ENCODE assay signal across 1 cellular context in the genomic region with DNA sequence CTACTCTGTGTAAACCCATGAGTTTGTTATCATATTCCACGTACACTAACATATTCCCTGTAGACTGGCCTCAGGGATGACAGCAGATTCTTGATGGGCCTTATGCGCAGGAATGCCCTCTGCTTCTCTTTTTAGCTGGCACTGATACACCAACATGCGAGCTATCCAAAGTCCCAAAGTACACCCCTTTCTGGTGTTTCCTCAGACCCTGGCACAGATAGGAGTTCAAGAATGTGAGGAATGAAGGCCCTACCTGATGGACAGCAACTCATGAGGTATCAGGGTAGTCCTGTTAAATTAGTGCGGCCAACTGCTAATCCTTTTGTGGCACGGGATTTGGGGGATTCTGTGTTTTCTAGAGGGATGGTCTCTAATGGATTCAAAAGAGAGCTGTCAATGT.
TF ChIP-seq lines count a peak whose summit lies in the region.

No MANE protein-coding gene starts in this region.

TF ChIP-seq in liver, 16 proteins besides CTCF, POLR2A, EP300 and RAD21 (continued from another document):
- TF ChIP-seq, protein P1, sequence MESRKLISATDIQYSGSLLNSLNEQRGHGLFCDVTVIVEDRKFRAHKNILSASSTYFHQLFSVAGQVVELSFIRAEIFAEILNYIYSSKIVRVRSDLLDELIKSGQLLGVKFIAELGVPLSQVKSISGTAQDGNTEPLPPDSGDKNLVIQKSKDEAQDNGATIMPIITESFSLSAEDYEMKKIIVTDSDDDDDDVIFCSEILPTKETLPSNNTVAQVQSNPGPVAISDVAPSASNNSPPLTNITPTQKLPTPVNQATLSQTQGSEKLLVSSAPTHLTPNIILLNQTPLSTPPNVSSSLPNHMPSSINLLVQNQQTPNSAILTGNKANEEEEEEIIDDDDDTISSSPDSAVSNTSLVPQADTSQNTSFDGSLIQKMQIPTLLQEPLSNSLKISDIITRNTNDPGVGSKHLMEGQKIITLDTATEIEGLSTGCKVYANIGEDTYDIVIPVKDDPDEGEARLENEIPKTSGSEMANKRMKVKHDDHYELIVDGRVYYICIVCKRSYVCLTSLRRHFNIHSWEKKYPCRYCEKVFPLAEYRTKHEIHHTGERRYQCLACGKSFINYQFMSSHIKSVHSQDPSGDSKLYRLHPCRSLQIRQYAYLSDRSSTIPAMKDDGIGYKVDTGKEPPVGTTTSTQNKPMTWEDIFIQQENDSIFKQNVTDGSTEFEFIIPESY (IDR thresholded peaks at IDR 0.05) = no peak
- TF ChIP-seq, protein P2, sequence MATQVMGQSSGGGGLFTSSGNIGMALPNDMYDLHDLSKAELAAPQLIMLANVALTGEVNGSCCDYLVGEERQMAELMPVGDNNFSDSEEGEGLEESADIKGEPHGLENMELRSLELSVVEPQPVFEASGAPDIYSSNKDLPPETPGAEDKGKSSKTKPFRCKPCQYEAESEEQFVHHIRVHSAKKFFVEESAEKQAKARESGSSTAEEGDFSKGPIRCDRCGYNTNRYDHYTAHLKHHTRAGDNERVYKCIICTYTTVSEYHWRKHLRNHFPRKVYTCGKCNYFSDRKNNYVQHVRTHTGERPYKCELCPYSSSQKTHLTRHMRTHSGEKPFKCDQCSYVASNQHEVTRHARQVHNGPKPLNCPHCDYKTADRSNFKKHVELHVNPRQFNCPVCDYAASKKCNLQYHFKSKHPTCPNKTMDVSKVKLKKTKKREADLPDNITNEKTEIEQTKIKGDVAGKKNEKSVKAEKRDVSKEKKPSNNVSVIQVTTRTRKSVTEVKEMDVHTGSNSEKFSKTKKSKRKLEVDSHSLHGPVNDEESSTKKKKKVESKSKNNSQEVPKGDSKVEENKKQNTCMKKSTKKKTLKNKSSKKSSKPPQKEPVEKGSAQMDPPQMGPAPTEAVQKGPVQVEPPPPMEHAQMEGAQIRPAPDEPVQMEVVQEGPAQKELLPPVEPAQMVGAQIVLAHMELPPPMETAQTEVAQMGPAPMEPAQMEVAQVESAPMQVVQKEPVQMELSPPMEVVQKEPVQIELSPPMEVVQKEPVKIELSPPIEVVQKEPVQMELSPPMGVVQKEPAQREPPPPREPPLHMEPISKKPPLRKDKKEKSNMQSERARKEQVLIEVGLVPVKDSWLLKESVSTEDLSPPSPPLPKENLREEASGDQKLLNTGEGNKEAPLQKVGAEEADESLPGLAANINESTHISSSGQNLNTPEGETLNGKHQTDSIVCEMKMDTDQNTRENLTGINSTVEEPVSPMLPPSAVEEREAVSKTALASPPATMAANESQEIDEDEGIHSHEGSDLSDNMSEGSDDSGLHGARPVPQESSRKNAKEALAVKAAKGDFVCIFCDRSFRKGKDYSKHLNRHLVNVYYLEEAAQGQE (IDR thresholded peaks at IDR 0.05) = peak; percentile 63
- TF ChIP-seq JUND (IDR thresholded peaks at IDR 0.05) (peak in 1 of 2 donors; percentile 49), TAF1 (conservative IDR thresholded peaks at IDR 0.05) (no peak), RXRA (IDR thresholded peaks at IDR 0.05) (peak; percentile 45 to 62), SP1 (IDR thresholded peaks at IDR 0.05) (peak; percentile 45), HNF4A (conservative IDR thresholded peaks at IDR 0.05) (peak; percentile 88 to 90)
- TF ChIP-seq, protein P3, sequence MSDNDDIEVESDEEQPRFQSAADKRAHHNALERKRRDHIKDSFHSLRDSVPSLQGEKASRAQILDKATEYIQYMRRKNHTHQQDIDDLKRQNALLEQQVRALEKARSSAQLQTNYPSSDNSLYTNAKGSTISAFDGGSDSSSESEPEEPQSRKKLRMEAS (IDR thresholded peaks at IDR 0.05) = peak; percentile 11
